Comparison of ENCODE assay signal across 24 cellular contexts in the genomic region with DNA sequence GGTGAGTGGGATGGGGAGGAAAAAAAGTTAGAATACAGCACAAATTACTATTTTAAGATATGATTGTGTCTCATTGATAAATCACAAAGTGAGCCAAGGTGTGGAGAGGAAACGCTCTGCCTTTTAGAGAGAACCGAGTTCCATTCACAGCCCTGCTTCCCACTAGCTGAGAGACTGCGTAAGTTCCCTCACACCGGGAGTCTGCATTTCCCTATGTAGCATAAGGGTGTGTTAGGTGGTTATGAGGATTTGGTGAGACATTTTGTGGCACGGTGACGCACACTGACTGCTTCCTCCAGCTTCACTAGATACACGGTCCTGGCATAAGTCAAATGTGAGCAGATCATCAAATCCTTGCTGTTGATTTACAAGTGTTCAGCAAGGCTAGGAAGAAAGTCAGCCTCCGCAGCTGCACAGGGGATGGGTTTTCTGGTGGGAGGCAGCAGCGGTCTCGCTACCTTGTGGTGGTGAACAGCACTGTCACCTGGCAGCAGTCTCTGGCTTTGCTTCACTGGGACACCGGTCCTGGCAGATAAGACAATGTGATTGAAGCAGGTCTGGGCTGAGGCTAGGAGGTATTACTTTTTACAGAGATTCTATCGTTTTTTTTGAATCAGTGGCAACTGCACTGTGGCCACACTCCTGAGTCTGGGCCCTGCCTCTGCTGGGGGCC.
"Had no signal": no experiment of that assay in that cellular context is flagged by ENCODE, and none has a peak within 500 bp of the region (broad histone marks: within the 10 kb centered on the region; RNA-seq: fewer than 3 reads in every experiment).

No MANE protein-coding gene starts in this region.

- H3K9me3 ChIP-seq: adrenal gland, breast epithelium, Peyer's patch, SJCRH30, SK-N-SH had no signal

- H3K9ac ChIP-seq: SK-N-SH had no signal

- H3K4me2 ChIP-seq: SK-N-SH had no signal

- H3K9me2 ChIP-seq: SK-N-SH had no signal

- ATAC-seq: activated CD4-positive, CD25-positive, alpha-beta regulatory T cell treated with anti-CD3 and anti-CD28 coated beads, Interleukin-2, amount 50 U/mL, for 24 hours; activated CD8-positive, alpha-beta T cell treated with anti-CD3 and anti-CD28 coated beads for 36 hours; activated T-cell treated with anti-CD3 and anti-CD28 coated beads, Interleukin-2, amount 50 U/mL, for 72 hours had no signal

- H3K9me3 Mint-ChIP-seq: activated naive CD8-positive, alpha-beta T cell treated with anti-CD3 and anti-CD28 coated beads, Interleukin-2, amount 10 ng/mL, durations not matched to agents 7 days and 5 days had no signal

- H3K27me3 ChIP-seq: adrenal gland, Peyer's patch, SJCRH30 had no signal

- H3K27ac Mint-ChIP-seq: activated CD8-positive, alpha-beta T cell treated with anti-CD3 and anti-CD28 coated beads for 36 hours; activated naive CD8-positive, alpha-beta T cell treated with anti-CD3 and anti-CD28 coated beads, Interleukin-2, amount 10 ng/mL, durations not matched to agents 7 days and 5 days; activated T-cell treated with anti-CD3 and anti-CD28 coated beads, Interleukin-2, amount 50 U/mL, for 72 hours had no signal

- H3K36me3 Mint-ChIP-seq: activated naive CD8-positive, alpha-beta T cell treated with anti-CD3 and anti-CD28 coated beads, Interleukin-2, amount 10 ng/mL, durations not matched to agents 7 days and 5 days had no signal

- H3K36me3 ChIP-seq: adrenal gland, breast epithelium, Peyer's patch, SJCRH30 had no signal

- H3K4me1 ChIP-seq: adrenal gland, breast epithelium, Peyer's patch, SJCRH30 had no signal

- H3K4me3 ChIP-seq: adrenal gland, breast epithelium, Peyer's patch, SJCRH30 had no signal

- H3K27ac ChIP-seq: adrenal gland, breast epithelium, Peyer's patch, RWPE1, SJCRH30 had no signal

- DNase-seq: activated CD4-positive, alpha-beta T cell treated with anti-CD3 and anti-CD28 coated beads for 4 hours; activated CD8-positive, alpha-beta memory T cell treated with anti-CD3 and anti-CD28 coated beads, Interleukin-2, amount 50 U/mL, for 4 hours; activated CD8-positive, alpha-beta T cell treated with anti-CD3 and anti-CD28 coated beads for 36 hours; activated naive CD4-positive, alpha-beta T cell treated with anti-CD3 and anti-CD28 coated beads, Interleukin-2, amount 50 U/mL, for 16 hours; activated naive CD8-positive, alpha-beta T cell treated with anti-CD3 and anti-CD28 coated beads, Interleukin-2, amount 10 ng/mL, durations not matched to agents 7 days and 5 days; activated T-cell treated with anti-CD3 and anti-CD28 coated beads, Interleukin-2, amount 50 U/mL, for 72 hours; adrenal gland; anterior cingulate cortex; Karpas-422; NCI-H146; NCI-H187 treated with DMSO at 0.1 percent for 48 hours; NCI-H2081 treated with DMSO at 0.1 percent for 48 hours; NCI-H2171 treated with DMSO at 0.1 percent for 48 hours; NCI-H226; NCI-H510A; NCI-H69; Peyer's patch; Right ventricle myocardium superior; SJCRH30; SK-N-SH; T-helper 1 cell had no signal

- H3K4me3 Mint-ChIP-seq: activated CD8-positive, alpha-beta T cell treated with anti-CD3 and anti-CD28 coated beads for 36 hours; activated naive CD8-positive, alpha-beta T cell treated with anti-CD3 and anti-CD28 coated beads, Interleukin-2, amount 10 ng/mL, durations not matched to agents 7 days and 5 days; activated T-cell treated with anti-CD3 and anti-CD28 coated beads, Interleukin-2, amount 50 U/mL, for 72 hours had no signal

- H3K4me1 Mint-ChIP-seq: activated naive CD8-positive, alpha-beta T cell treated with anti-CD3 and anti-CD28 coated beads, Interleukin-2, amount 10 ng/mL, durations not matched to agents 7 days and 5 days had no signal
